In the genomic region with DNA sequence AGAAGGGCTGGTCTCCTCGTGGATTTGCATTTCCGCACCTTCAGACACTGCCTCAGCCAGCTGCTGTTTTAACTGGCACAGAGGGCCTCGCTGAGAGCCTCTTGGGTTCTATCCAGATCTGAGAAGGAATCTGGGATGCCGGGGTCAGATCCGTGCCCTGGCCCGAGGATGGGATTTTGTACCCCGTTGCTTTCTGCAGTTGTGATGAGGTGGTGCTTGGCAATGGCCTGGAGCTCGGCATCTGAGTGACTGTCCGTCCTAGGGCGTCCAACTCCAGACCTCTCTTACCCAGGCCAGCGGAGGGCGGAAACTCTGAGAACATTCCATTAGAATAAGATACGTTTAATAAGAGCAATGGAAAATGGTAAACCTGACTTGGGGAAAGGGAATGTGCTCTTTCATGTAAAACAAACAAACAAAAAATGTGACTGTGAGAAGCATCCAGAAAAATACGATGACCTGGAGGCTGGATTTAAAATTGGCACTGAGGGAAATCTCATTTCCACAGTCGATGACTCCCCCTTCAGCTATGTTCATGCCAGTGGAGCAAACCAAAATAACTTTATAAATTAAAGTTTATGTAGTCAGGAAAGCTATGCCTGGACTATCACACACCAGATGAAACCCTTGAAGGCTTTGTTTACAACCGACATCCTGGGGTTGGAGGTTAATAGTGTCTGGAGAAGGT, we compare ENCODE assay signal across 13 cellular contexts. TPM values are rescaled to one million over a fixed set of nuclear protein-coding genes. Genes with fewer than 3 reads are reported as not detected.
A peak's percentile ranks its signal among the peaks of the same experiment; 100 is the strongest.
DNase-seq lines count a peak whose midpoint lies in the region; ATAC-seq and TF ChIP-seq lines count a peak whose summit lies in the region.
"Had no signal": no experiment of that assay in that cellular context is flagged by ENCODE, and none has a peak within 500 bp of the region (broad histone marks: within the 10 kb centered on the region; RNA-seq: fewer than 3 reads in every experiment).

No MANE protein-coding gene starts in this region.

- intact Hi-C loops in activated CD8-positive, alpha-beta T cell treated with anti-CD3 and anti-CD28 coated beads for 36 hours (cut with micrococcal nuclease): no loop called here

- H2AFZ ChIP-seq in fibroblast of lung (ENCODE audit: low read length): no peak overlapping the region

- no peak for TF ChIP-seq POLR2A in Peyer's patch (IDR thresholded peaks at IDR 0.05)

- H3K79me2 ChIP-seq in fibroblast of lung (ENCODE audit: control insufficient read depth, insufficient read depth, low read length): peaks cover 71% of the 10 kb centered on the region

- TF ChIP-seq CTCF in AG04449 (IDR thresholded peaks at IDR 0.05; ENCODE audit: insufficient read depth, low read length, missing control alignments): no peak
- no peak for TF ChIP-seq CTCF in Peyer's patch (IDR thresholded peaks at IDR 0.05)
- no peak for TF ChIP-seq CTCF in fibroblast of lung (conservative IDR thresholded peaks at IDR 0.05 in 1 of 2, IDR thresholded peaks at IDR 0.05 in 1 of 2; ENCODE audit: low read depth in 1 of 2, low read length in 2 of 2)
- TF ChIP-seq CTCF in activated CD8-positive, alpha-beta T cell treated with anti-CD3 and anti-CD28 coated beads for 36 hours (IDR thresholded peaks at IDR 0.05): no peak

- ATAC-seq in activated CD8-positive, alpha-beta T cell treated with anti-CD3 and anti-CD28 coated beads for 36 hours: no peak
- ATAC-seq: esophagus mucosa; stimulated activated naive CD8-positive, alpha-beta T cell treated with anti-CD3 and anti-CD28 coated beads, Interleukin-15, Interleukin-2, amounts not matched to agents 100 U/mL and 50 U/mL, for 24 hours had no signal

- peak overlapping the region; percentile 40 for H3K9ac ChIP-seq in fibroblast of lung (ENCODE audit: insufficient read depth, low read length)

- H3K4me3 ChIP-seq in AG04449 (ENCODE audit: low read depth, low read length): no peak overlapping the region
- H3K4me3 ChIP-seq in Peyer's patch: no peak overlapping the region
- peak overlapping the region in 1 of 4 experiments; percentile 19 for H3K4me3 ChIP-seq in fibroblast of lung (replicated peaks in 1 of 4; ENCODE audit: control extremely low read depth in 1 of 4, insufficient read depth in 1 of 4, low read depth in 3 of 4, low read length in 4 of 4)
- H3K4me3 ChIP-seq: ovary had no signal

- peak; percentile 87 for DNase-seq in AG04449 (ENCODE audit: low read depth, low spot score)
- no peak for DNase-seq in Peyer's patch
- peak; percentile 94 to 95 for DNase-seq in fibroblast of lung (ENCODE audit: low read depth in 2 of 2)
- peak; percentile 84 for DNase-seq in non-pigmented ciliary epithelial cell (ENCODE audit: low read depth)
- DNase-seq in nucleus accumbens (lab: John Stamatoyannopoulos, UW): no peak
- no peak for DNase-seq in activated CD8-positive, alpha-beta memory T cell treated with anti-CD3 and anti-CD28 coated beads, Interleukin-2, amount 50 U/mL, for 4 hours
- DNase-seq in KG1 (lab: John Stamatoyannopoulos, UW): no peak
- DNase-seq in activated CD8-positive, alpha-beta T cell treated with anti-CD3 and anti-CD28 coated beads for 36 hours: no peak
- DNase-seq: CD4-positive, alpha-beta T cell; stimulated activated naive CD8-positive, alpha-beta T cell treated with anti-CD3 and anti-CD28 coated beads, Interleukin-15, Interleukin-2, amounts not matched to agents 100 U/mL and 50 U/mL, for 24 hours had no signal

- no peaks in the 10 kb centered on the region for H4K20me1 ChIP-seq in fibroblast of lung (ENCODE audit: control insufficient read depth, extremely low read depth, insufficient read depth, low read length)

- peak overlapping the region; percentile 75 for H3K4me2 ChIP-seq in fibroblast of lung (ENCODE audit: extremely low read depth, insufficient read depth, low read length)

- no peaks in the 10 kb centered on the region for H3K36me3 ChIP-seq in Peyer's patch
- no peaks in the 10 kb centered on the region for H3K36me3 ChIP-seq in fibroblast of lung (ENCODE audit: control insufficient read depth, insufficient read depth, low read length)
- H3K36me3 ChIP-seq: ovary had no signal

- no peak overlapping the region for H3K4me3 Mint-ChIP-seq in activated CD8-positive, alpha-beta T cell treated with anti-CD3 and anti-CD28 coated beads for 36 hours
- H3K4me3 Mint-ChIP-seq: CD4-positive, alpha-beta T cell had no signal

- H3K4me1 ChIP-seq in Peyer's patch: peaks cover 0 to 16% (median 0%) of the 10 kb centered on the region in 4 donors
- H3K4me1 ChIP-seq in fibroblast of lung (ENCODE audit: control insufficient read depth, extremely low read depth, insufficient read depth, low read length): peaks cover 40% of the 10 kb centered on the region

- no peaks in the 10 kb centered on the region for H3K36me3 Mint-ChIP-seq in activated CD8-positive, alpha-beta T cell treated with anti-CD3 and anti-CD28 coated beads for 36 hours (ENCODE audit: low read depth)

- no peaks in the 10 kb centered on the region for H3K27me3 Mint-ChIP-seq in activated CD8-positive, alpha-beta T cell treated with anti-CD3 and anti-CD28 coated beads for 36 hours
- H3K27me3 Mint-ChIP-seq: CD4-positive, alpha-beta T cell had no signal

- no peaks in the 10 kb centered on the region for H3K27me3 ChIP-seq in Peyer's patch
- H3K27me3 ChIP-seq in fibroblast of lung (ENCODE audit: control insufficient read depth, insufficient read depth, low read length): no peaks in the 10 kb centered on the region
- H3K27me3 ChIP-seq: ovary had no signal

- no peaks in the 10 kb centered on the region for H3K9me3 Mint-ChIP-seq in activated CD8-positive, alpha-beta T cell treated with anti-CD3 and anti-CD28 coated beads for 36 hours
- H3K9me3 Mint-ChIP-seq: CD4-positive, alpha-beta T cell had no signal

- CTCF ChIA-PET in AG04449 (lab: Yijun Ruan, JAX): interaction anchor here (0.9 to 2.5 kb wide), 7 partner anchors 26 to 199 kb away, joined by 3 to 16 read pairs (median 4); no protein-coding TSS in a partner anchor
- CTCF ChIA-PET in activated CD8-positive, alpha-beta T cell treated with anti-CD3 and anti-CD28 coated beads for 36 hours (lab: Charles Lee): interaction anchor here (0.9 kb wide), 1 partner anchor 40 kb away, joined by 4 read pairs; a partner anchor contains a TSS

- no peak overlapping the region for H3K27ac Mint-ChIP-seq in activated CD8-positive, alpha-beta T cell treated with anti-CD3 and anti-CD28 coated beads for 36 hours
- H3K27ac Mint-ChIP-seq: CD4-positive, alpha-beta T cell had no signal

- H3K9me3 ChIP-seq in Peyer's patch: no peaks in the 10 kb centered on the region
- H3K9me3 ChIP-seq in fibroblast of lung (ENCODE audit: control insufficient read depth, insufficient read depth, low read depth, low read length): no peaks in the 10 kb centered on the region
- H3K9me3 ChIP-seq: ovary had no signal

- peaks cover 18% of the 10 kb centered on the region for H3K4me1 Mint-ChIP-seq in activated CD8-positive, alpha-beta T cell treated with anti-CD3 and anti-CD28 coated beads for 36 hours (ENCODE audit: low read depth)

- POLR2A ChIA-PET in AG04449 (lab: Yijun Ruan, JAX): interaction anchor here (0.9 kb wide), 1 partner anchor 9 kb away, joined by 3 read pairs; no protein-coding TSS in a partner anchor
- POLR2A ChIA-PET in activated CD8-positive, alpha-beta T cell treated with anti-CD3 and anti-CD28 coated beads for 36 hours (lab: Charles Lee): interaction anchor here (0.7 kb wide), 1 partner anchor 13 kb away, joined by 3 read pairs; no protein-coding TSS in a partner anchor

- H3K27ac ChIP-seq in Peyer's patch (peak overlapping the region in 3 of 4 donors; percentile 19 to 75 (median 69)), fibroblast of lung (ENCODE audit: insufficient read depth, low read length) (peak overlapping the region; percentile 95)
- H3K27ac ChIP-seq: ovary, RWPE1 had no signal

RNA-seq across cellular contexts. Expression of a gene that starts 39.6 kb away (rescaled TPM):
- 10 to 100 TPM in 3 of 4 donors, 1 to 10 TPM in 1; 10.0 to 61.9 (median 18.1) TPM for total RNA-seq in Peyer's patch
- 19.0 and 24.1 TPM in 2 replicates for total RNA-seq in fibroblast of lung
- 26.9 and 90.3 TPM in 2 replicates for polyA plus RNA-seq in fibroblast of lung
- 30.0 and 94.7 TPM in 2 replicates for polyA plus RNA-seq in fibroblast of lung (2012)
- polyA minus RNA-seq in fibroblast of lung (ENCODE audit: low replicate concordance): 28.8 and 64.8 TPM in 2 replicates
- total RNA-seq in activated CD8-positive, alpha-beta T cell treated with anti-CD3 and anti-CD28 coated beads for 36 hours: 10 to 100 TPM; 14.8 to 15.6 TPM

Comparison
In these comparisons a context has a peak if more than half of its experiments do, and no peak if none do; other contexts are left out.
1. DNase-seq: peak in AG04449 (single experiment), fibroblast of lung (2 of 2) and non-pigmented ciliary epithelial cell (single experiment); none in Peyer's patch (0 of 3), nucleus accumbens (0 of 56), activated CD8-positive, alpha-beta memory T cell treated with anti-CD3 and anti-CD28 coated beads, Interleukin-2, amount 50 U/mL, for 4 hours (single experiment), KG1 (single experiment) and activated CD8-positive, alpha-beta T cell treated with anti-CD3 and anti-CD28 coated beads for 36 hours (single experiment).